8 cellular contexts compared by ENCODE assay signal in the genomic region with DNA sequence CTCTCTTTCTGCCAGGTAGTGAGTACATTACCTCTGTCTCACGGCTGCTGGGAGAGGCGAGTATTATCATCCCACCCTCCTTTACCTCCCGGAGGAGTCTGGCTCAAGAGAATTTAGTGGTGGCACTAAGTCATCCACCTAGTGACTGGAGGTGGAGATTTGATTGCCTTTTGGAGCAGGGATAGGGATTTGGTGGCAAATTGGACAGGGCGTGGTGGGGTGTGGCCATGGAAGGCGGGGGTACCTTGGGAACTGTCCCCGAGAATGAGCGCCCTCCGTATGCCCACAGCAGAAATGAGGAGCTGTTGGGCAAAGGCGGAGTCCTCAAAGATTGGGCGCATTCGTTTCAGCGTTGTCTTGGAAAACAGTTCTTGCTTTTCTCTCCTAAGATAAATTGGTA. TPM values are rescaled to one million over a fixed set of nuclear protein-coding genes. Genes with fewer than 3 reads are reported as not detected.
DNase-seq lines count a peak whose midpoint lies in the region; ATAC-seq and TF ChIP-seq lines count a peak whose summit lies in the region.

No MANE protein-coding gene starts in this region.

- H3K36me3 ChIP-seq in PC-9 (ENCODE audit: low read depth) (no peaks in the 10 kb centered on the region), ovary (no peaks in the 10 kb centered on the region)

- no peaks in the 10 kb centered on the region for H3K9me2 ChIP-seq in PC-9 (ENCODE audit: insufficient read depth)

- ATAC-seq in GM21723 (IDR thresholded peaks at IDR 0.05; ENCODE audit: unreplicated experiment): peak; percentile 4

- H3K27ac ChIP-seq in PC-9 (no peak overlapping the region), epithelial cell of prostate (peak overlapping the region; percentile 52), ovary (peak overlapping the region; percentile 78 to 85)

- H3F3A ChIP-seq in PC-9 (ENCODE audit: insufficient read depth, low read depth): 0 out of 2 replicates have a peak, but pooled peaks cover 2% of the 10 kb centered on the region

- BruUV-seq in PC-9 (replicated peaks; lab: Mats Ljungman, UMichigan): TSS peak; percentile 31

- H3K27me3 ChIP-seq in PC-9 (ENCODE audit: insufficient read depth, low read depth): no peaks in the 10 kb centered on the region
- no peaks in the 10 kb centered on the region for H3K27me3 ChIP-seq in ovary

- TF ChIP-seq CTCF in PC-9 (conservative IDR thresholded peaks at IDR 0.05) (no peak), ovary (IDR thresholded peaks at IDR 0.05) (no peak), GM20000 (IDR thresholded peaks at IDR 0.05; ENCODE audit: extremely low read depth, missing control alignments) (no peak)

- no peaks in the 10 kb centered on the region for H4K20me1 ChIP-seq in PC-9 (ENCODE audit: insufficient read depth)

- peak overlapping the region; percentile 82 for H3K4me3 ChIP-seq in PC-9
- H3K4me3 ChIP-seq in ovary: peak overlapping the region; percentile 89

- no peak for TF ChIP-seq POLR2A in ovary (IDR thresholded peaks at IDR 0.05)

- 18 to 28% (median 20%) methylated on average over 12 of the region's 12 CpGs for WGBS in ovary, 3 donors

- no peaks in the 10 kb centered on the region for H3K79me2 ChIP-seq in PC-9 (ENCODE audit: low read depth)

- CTCF ChIA-PET in PC-9 (lab: Charles Lee): no interaction called here

- POLR2A ChIA-PET in PC-9 (lab: Charles Lee; ENCODE audit: unreplicated experiment): no interaction called here

- peak overlapping the region; percentile 87 for H3K4me2 ChIP-seq in PC-9

- intact Hi-C loops in PC-9 (cut with micrococcal nuclease; ENCODE audit: unreplicated experiment): loop anchor here (10.0 kb wide), 1 partner anchor 196 kb away; a partner anchor contains a TSS
- intact Hi-C loops in ovary (cut with DNase I): loop anchor here in 2 of 4 donors (10.0 kb wide), 2 partner anchors 146 to 196 kb away; a partner anchor contains a TSS

- H3K9me3 ChIP-seq in PC-9 (ENCODE audit: insufficient read depth, low read depth): no peaks in the 10 kb centered on the region
- no peaks in the 10 kb centered on the region for H3K9me3 ChIP-seq in ovary

- peak overlapping the region; percentile 95 for H2AFZ ChIP-seq in PC-9

- no peak for TF ChIP-seq EP300 in ovary (IDR thresholded peaks at IDR 0.05)

- H3K4me1 ChIP-seq in PC-9 (replicated peaks; ENCODE audit: insufficient read depth) (peaks cover 21% of the 10 kb centered on the region), ovary (ENCODE audit: insufficient read depth) (peaks cover 3% of the 10 kb centered on the region)

- DNase-seq in PC-9: no peak
- DNase-seq in epithelial cell of prostate (ENCODE audit: low read depth, low spot score): no peak
- DNase-seq in ovary: no peak
- DNase-seq in EL: no peak
- DNase-seq in GM20000 (ENCODE audit: low spot score): no peak
- no peak for DNase-seq in KG1 (lab: John Stamatoyannopoulos, UW)
- DNase-seq in islet precursor cell: no peak

RNA-seq across cellular contexts. Expression of a gene that starts 32.1 kb away (rescaled TPM):
- total RNA-seq in PC-9 (2021): 369 and 402 TPM in 2 replicates
- 100 to 1,000 TPM in 6 of 7 donors, 10 to 100 TPM in 1; 70.2 to 209 (median 145) TPM for total RNA-seq in ovary
- 100 to 1,000 TPM; 105 to 201 TPM for polyA plus RNA-seq in ovary
